Comparison of ENCODE assay signal across 8 cellular contexts in genomic region chr2:239288951-239289481, GRCh38.
A peak's percentile ranks its signal among the peaks of the same experiment; 100 is the strongest.
DNase-seq lines count a peak whose midpoint lies in the region; ATAC-seq and TF ChIP-seq lines count a peak whose summit lies in the region.

No MANE protein-coding gene starts in this region.

- H3K79me2 ChIP-seq in smooth muscle cell (ENCODE audit: low read depth) (peaks cover 39% of the 10 kb centered on the region), PC-3 (ENCODE audit: low read length) (no peaks in the 10 kb centered on the region)

- H3K27me3 ChIP-seq in BLaER1 treated with 17β-estradiol and CSF1 and Interleukin-3, amounts not matched to agents 10 nM and 100 nM: no peaks in the 10 kb centered on the region
- H3K27me3 ChIP-seq in smooth muscle cell (ENCODE audit: low read depth): no peaks in the 10 kb centered on the region
- H3K27me3 ChIP-seq in PC-3 (ENCODE audit: low read length): no peaks in the 10 kb centered on the region

- H3K4me1 Mint-ChIP-seq in effector memory CD8-positive, alpha-beta T cell (ENCODE audit: low read depth in 2 of 2): peaks cover 50 to 53% of the 10 kb centered on the region in 2 donors

- TF ChIP-seq CTCF in smooth muscle cell (IDR thresholded peaks at IDR 0.05; ENCODE audit: borderline replicate concordance, insufficient read depth, poor library complexity, severe bottlenecking) (no peak), PC-3 (conservative IDR thresholded peaks at IDR 0.05; ENCODE audit: low read depth, low read length) (no peak)

- POLR2A ChIA-PET in PC-3 (lab: Charles Lee; ENCODE audit: unreplicated experiment): no interaction called here

- H4K20me1 ChIP-seq in BLaER1 treated with 17β-estradiol and CSF1 and Interleukin-3, amounts not matched to agents 10 nM and 100 nM: peaks cover 81 to 100% (median 92%) of the 10 kb centered on the region in 11 experiments
- H4K20me1 ChIP-seq in smooth muscle cell (ENCODE audit: low read depth): peaks cover 46% of the 10 kb centered on the region
- no peaks in the 10 kb centered on the region for H4K20me1 ChIP-seq in PC-3 (ENCODE audit: low read length)

- DNase-seq in Jurkat, Clone E6-1 (ENCODE audit: low read depth, low spot score): peak; percentile 55
- no peak for DNase-seq in effector memory CD8-positive, alpha-beta T cell
- no peak for DNase-seq in smooth muscle cell (lab: John Stamatoyannopoulos, UW; ENCODE audit: unreplicated experiment)
- DNase-seq in NCI-H187 treated with DMSO at 0.1 percent for 48 hours (lab: John Stamatoyannopoulos, UW): no peak
- no peak for DNase-seq in PC-3

- H3K27ac Mint-ChIP-seq in effector memory CD8-positive, alpha-beta T cell: peak overlapping the region; percentile 94 to 99

- H3K36me3 Mint-ChIP-seq in effector memory CD8-positive, alpha-beta T cell (ENCODE audit: insufficient read depth): peaks cover 2% of the 10 kb centered on the region

- CTCF ChIA-PET in PC-3 (lab: Charles Lee): no interaction called here

- peak overlapping the region; percentile 38 to 85 (median 66); a peak in 21 of 22 replicates for H3K4me2 ChIP-seq in BLaER1 treated with 17β-estradiol and CSF1 and Interleukin-3, amounts not matched to agents 10 nM and 100 nM
- H3K4me2 ChIP-seq in smooth muscle cell (peak overlapping the region; percentile 82), PC-3 (ENCODE audit: low read length) (no peak overlapping the region)

- ATAC-seq in GM21447 (IDR thresholded peaks at IDR 0.05; ENCODE audit: unreplicated experiment): peak; percentile 77
- peak; percentile 71 for ATAC-seq in effector memory CD8-positive, alpha-beta T cell (replicated peaks)
- ATAC-seq in PC-3: no peak
- no peak for ATAC-seq in HG02970 (IDR thresholded peaks at IDR 0.05; ENCODE audit: low FRiP score, unreplicated experiment)

- H3K36me3 ChIP-seq in BLaER1 treated with 17β-estradiol and CSF1 and Interleukin-3, amounts not matched to agents 10 nM and 100 nM: peaks cover 0 to 3% (median 0%) of the 10 kb centered on the region in 11 experiments; a peak in 5 of 22 replicates
- H3K36me3 ChIP-seq in smooth muscle cell (ENCODE audit: low read depth) (no peaks in the 10 kb centered on the region), PC-3 (ENCODE audit: low read depth, low read length) (no peaks in the 10 kb centered on the region)

- H3K4me1 ChIP-seq in BLaER1 treated with 17β-estradiol and CSF1 and Interleukin-3, amounts not matched to agents 10 nM and 100 nM: peaks cover 34 to 90% (median 81%) of the 10 kb centered on the region in 10 experiments
- H3K4me1 ChIP-seq in smooth muscle cell (ENCODE audit: low read depth) (peaks cover 70% of the 10 kb centered on the region), PC-3 (ENCODE audit: insufficient read depth, low read length) (no peaks in the 10 kb centered on the region)

- no peak overlapping the region for H2AFZ ChIP-seq in smooth muscle cell (ENCODE audit: low read depth)
- no peak overlapping the region for H2AFZ ChIP-seq in PC-3 (ENCODE audit: low read length)

- H3K27ac ChIP-seq in BLaER1 treated with 17β-estradiol and CSF1 and Interleukin-3, amounts not matched to agents 10 nM and 100 nM: peak overlapping the region in 2 of 11 experiments; percentile 46 to 47; a peak in 1 of 22 replicates
- H3K27ac ChIP-seq in smooth muscle cell (ENCODE audit: low read depth) (peak overlapping the region; percentile 59), PC-3 (ENCODE audit: low read length) (no peak overlapping the region)

- H3K4me3 ChIP-seq in BLaER1 treated with 17β-estradiol and CSF1 and Interleukin-3, amounts not matched to agents 10 nM and 100 nM: no peak overlapping the region
- peak overlapping the region; percentile 15 for H3K4me3 ChIP-seq in Jurkat, Clone E6-1 (ENCODE audit: low read length)
- no peak overlapping the region for H3K4me3 ChIP-seq in smooth muscle cell
- no peak overlapping the region for H3K4me3 ChIP-seq in PC-3 (ENCODE audit: low read length)

- WGBS in smooth muscle cell (ENCODE audit: low lambda C conversion rate): 15% methylated on average over 7 of the region's 7 CpGs

- no peaks in the 10 kb centered on the region for H3K27me3 Mint-ChIP-seq in effector memory CD8-positive, alpha-beta T cell

- H3K9ac ChIP-seq in BLaER1 treated with 17β-estradiol and CSF1 and Interleukin-3, amounts not matched to agents 10 nM and 100 nM: peak overlapping the region in 3 of 11 experiments; percentile 1 to 40 (median 22); a peak in 4 of 22 replicates
- H3K9ac ChIP-seq in smooth muscle cell (ENCODE audit: low read depth) (peak overlapping the region; percentile 0), PC-3 (ENCODE audit: low read length) (no peak overlapping the region)

- peak overlapping the region; percentile 74 to 81 for H3K4me3 Mint-ChIP-seq in effector memory CD8-positive, alpha-beta T cell

- no peaks in the 10 kb centered on the region for H3K9me3 Mint-ChIP-seq in effector memory CD8-positive, alpha-beta T cell

- no peaks in the 10 kb centered on the region for H3K9me3 ChIP-seq in BLaER1 treated with 17β-estradiol and CSF1 and Interleukin-3, amounts not matched to agents 10 nM and 100 nM (replicated peaks in 1 of 11)
- H3K9me3 ChIP-seq in smooth muscle cell (replicated peaks; ENCODE audit: low read depth): no peaks in the 10 kb centered on the region
- H3K9me3 ChIP-seq in PC-3 (ENCODE audit: low read length): no peaks in the 10 kb centered on the region

- intact Hi-C loops in PC-3 (cut with micrococcal nuclease): no loop called here

- H3K9me2 ChIP-seq in PC-3 (replicated peaks; ENCODE audit: low read length): no peaks in the 10 kb centered on the region

- BruUV-seq in PC-3 (replicated peaks; lab: Mats Ljungman, UMichigan): no TSS peak

- H3F3A ChIP-seq in smooth muscle cell (ENCODE audit: low read depth) (no peaks in the 10 kb centered on the region), PC-3 (ENCODE audit: low read length, unreplicated experiment) (no peaks in the 10 kb centered on the region)

Comparison
In these comparisons a context has a peak if more than half of its experiments do, and no peak if none do; other contexts are left out.
1. ATAC-seq: peak in GM21447 (single experiment) and effector memory CD8-positive, alpha-beta T cell (single experiment); none in PC-3 (single experiment) and HG02970 (single experiment).